In the genomic region with DNA sequence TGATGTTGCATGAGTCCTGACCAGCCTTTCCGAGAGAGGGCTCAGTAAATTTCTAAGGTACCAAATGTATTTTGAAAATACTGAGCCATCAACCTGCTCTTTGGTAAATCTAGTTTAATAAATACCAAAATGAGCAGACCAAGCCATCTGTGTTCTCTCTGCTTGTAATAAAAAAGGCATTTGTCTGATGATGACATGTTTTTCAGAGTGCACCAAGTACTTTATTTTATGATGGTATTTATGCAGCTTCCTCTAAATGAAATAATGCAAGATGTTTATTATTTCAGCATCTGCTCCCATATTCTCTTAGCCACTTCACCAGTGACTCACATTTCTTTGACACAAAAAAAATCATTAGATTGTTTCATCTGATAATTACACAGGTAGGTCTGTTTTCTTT, we compare ENCODE assay signal across 24 cellular contexts.
"Had no signal": no experiment of that assay in that cellular context is flagged by ENCODE, and none has a peak within 500 bp of the region (broad histone marks: within the 10 kb centered on the region; RNA-seq: fewer than 3 reads in every experiment).

No MANE protein-coding gene starts in this region.

- H3K4me1 ChIP-seq: body of pancreas, foreskin keratinocyte, left lung, sigmoid colon, transverse colon had no signal

- H3K4me3 ChIP-seq: body of pancreas, cardiac muscle cell, left lung, lung, sigmoid colon, transverse colon had no signal

- H3K27ac Mint-ChIP-seq: activated naive CD8-positive, alpha-beta T cell treated with anti-CD3 and anti-CD28 coated beads for 36 hours; activated T-helper 2 cell treated with anti-CD3 and anti-CD28 coated beads, Interferon-gamma antibody, Interleukin-2, Interleukin-4, amounts not matched to agents 10 μg/mL and 5 μg/mL and 100 μg/mL, durations not matched to agents 14 hours and 24 hours and 36 hours; endodermal cell; naive thymus-derived CD8-positive, alpha-beta T cell; progenitor cell of endocrine pancreas; stimulated activated naive B cell treated with anti-CD40 and anti-IgM and Interleukin-4, amounts not matched to agents 10 μg/mL and 1 μg/mL and 100 μg/mL, for 72 hours had no signal

- H3K9me3 ChIP-seq: body of pancreas, left lung, sigmoid colon had no signal

- H3K27ac ChIP-seq: body of pancreas, cardiac muscle cell, epithelial cell of prostate, foreskin keratinocyte, left lung, sigmoid colon, transverse colon had no signal

- H3K36me3 ChIP-seq: cardiac muscle cell, left lung, sigmoid colon, transverse colon had no signal

- H3K27me3 ChIP-seq: body of pancreas, cardiac muscle cell, foreskin keratinocyte, left lung, sigmoid colon, transverse colon had no signal

- H3K9me3 Mint-ChIP-seq: endodermal cell had no signal

- H3K4me3 Mint-ChIP-seq: activated naive CD8-positive, alpha-beta T cell treated with anti-CD3 and anti-CD28 coated beads for 36 hours; activated T-cell treated with anti-CD3 and anti-CD28 coated beads, Interleukin-2, amount 50 U/mL, for 4 hours; endodermal cell; naive thymus-derived CD8-positive, alpha-beta T cell; stimulated activated naive B cell treated with anti-CD40 and anti-IgM and Interleukin-4, amounts not matched to agents 10 μg/mL and 1 μg/mL and 100 μg/mL, for 72 hours had no signal

- H3K27me3 Mint-ChIP-seq: activated naive CD8-positive, alpha-beta T cell treated with anti-CD3 and anti-CD28 coated beads for 36 hours; naive thymus-derived CD8-positive, alpha-beta T cell; progenitor cell of endocrine pancreas; stimulated activated naive B cell treated with anti-CD40 and anti-IgM and Interleukin-4, amounts not matched to agents 10 μg/mL and 1 μg/mL and 100 μg/mL, for 72 hours had no signal

- H3K36me3 Mint-ChIP-seq: activated naive CD8-positive, alpha-beta T cell treated with anti-CD3 and anti-CD28 coated beads for 36 hours; naive thymus-derived CD8-positive, alpha-beta T cell; stimulated activated naive B cell treated with anti-CD40 and anti-IgM and Interleukin-4, amounts not matched to agents 10 μg/mL and 1 μg/mL and 100 μg/mL, for 72 hours had no signal

- DNase-seq: activated CD4-positive, alpha-beta T cell treated with anti-CD3 and anti-CD28 coated beads, Interleukin-2, amount 50 U/mL, for 4 hours; activated CD8-positive, alpha-beta memory T cell treated with anti-CD3 and anti-CD28 coated beads, Interleukin-2, amount 50 U/mL, for 48 hours; activated naive CD4-positive, alpha-beta T cell; activated naive CD8-positive, alpha-beta T cell treated with anti-CD3 and anti-CD28 coated beads for 36 hours; activated T-cell treated with anti-CD3 and anti-CD28 coated beads, Interleukin-2, amount 50 U/mL, for 4 hours; amniotic stem cell; body of pancreas; cortex of kidney; endodermal cell; foreskin keratinocyte; left lung; naive thymus-derived CD8-positive, alpha-beta T cell; retina; sigmoid colon; stimulated activated CD4-positive, alpha-beta T cell treated with anti-CD3 and anti-CD28 coated beads, Interleukin-2, amount 100 ng/mL, for 48 hours; stimulated activated CD8-positive, alpha-beta memory T cell treated with anti-CD3 and anti-CD28 coated beads, Interleukin-4, amount 100 ng/mL, for 48 hours; stimulated activated naive B cell treated with anti-CD40 and anti-IgM and Interleukin-4, amounts not matched to agents 10 μg/mL and 1 μg/mL and 100 μg/mL, for 72 hours; T-helper 9 cell; transverse colon had no signal

- ATAC-seq: activated T-cell treated with anti-CD3 and anti-CD28 coated beads, Interleukin-2, amount 50 U/mL, for 4 hours; body of pancreas; foreskin keratinocyte; naive thymus-derived CD8-positive, alpha-beta T cell; stimulated activated naive B cell treated with anti-CD40 and anti-IgM and Interleukin-4, amounts not matched to agents 10 μg/mL and 1 μg/mL and 100 μg/mL, for 72 hours had no signal

- H3K4me1 Mint-ChIP-seq: activated naive CD8-positive, alpha-beta T cell treated with anti-CD3 and anti-CD28 coated beads for 36 hours; endodermal cell; naive thymus-derived CD8-positive, alpha-beta T cell; stimulated activated naive B cell treated with anti-CD40 and anti-IgM and Interleukin-4, amounts not matched to agents 10 μg/mL and 1 μg/mL and 100 μg/mL, for 72 hours had no signal
